In the genomic region with DNA sequence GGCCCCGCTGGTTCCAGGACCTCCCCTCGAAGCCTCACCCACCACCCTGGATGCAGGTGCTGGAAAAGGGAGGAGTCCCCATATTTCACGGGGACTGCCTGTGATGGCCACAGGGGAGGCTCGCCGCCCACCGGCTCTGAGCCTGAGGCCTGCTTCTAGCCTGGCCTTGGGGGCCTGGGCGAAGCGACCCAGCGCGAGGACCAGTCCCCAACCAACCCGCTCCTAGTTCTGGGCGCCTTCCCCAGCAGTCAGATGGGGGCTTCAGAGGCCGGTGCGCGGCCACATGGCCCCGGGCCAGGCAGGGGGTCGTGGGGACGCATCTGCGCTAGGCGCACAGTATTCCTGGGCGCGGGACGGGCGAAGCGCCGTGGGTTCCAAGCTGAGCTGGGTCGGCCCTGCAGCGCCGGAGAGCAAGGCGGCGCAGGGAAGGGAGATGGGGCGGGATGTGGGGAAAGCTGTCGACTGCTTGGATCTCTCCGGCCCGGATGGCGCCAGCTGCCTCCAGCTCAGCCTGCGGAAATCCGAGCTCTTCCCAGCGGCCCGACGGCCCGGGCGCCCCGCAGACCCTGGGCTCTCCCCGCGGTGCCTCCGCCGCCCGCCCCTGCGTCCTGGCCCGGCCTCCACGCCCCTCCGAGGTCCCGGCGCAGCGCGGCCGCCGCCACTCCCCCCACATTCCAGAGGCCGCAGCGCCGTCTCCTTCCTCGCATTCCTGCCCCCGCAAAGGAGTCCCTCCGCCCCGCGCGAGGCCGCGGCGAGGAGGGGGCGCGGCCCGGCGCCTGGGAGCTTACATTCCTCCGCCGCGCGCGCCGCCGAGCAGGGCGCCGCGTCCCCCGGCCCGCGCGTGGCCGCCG, we compare ENCODE assay signal across 8 cellular contexts. TPM values are rescaled to one million over a fixed set of nuclear protein-coding genes. Genes with fewer than 3 reads are reported as not detected.
A peak's percentile ranks its signal among the peaks of the same experiment; 100 is the strongest.
DNase-seq lines count a peak whose midpoint lies in the region; ATAC-seq and TF ChIP-seq lines count a peak whose summit lies in the region.

WTIP (plus strand) TSS at position 788 of the 851 bp plus-strand sequence. CDS start 217 bp downstream, outside the sequence.

- H3K4me3 Mint-ChIP-seq in activated naive CD8-positive, alpha-beta T cell treated with anti-CD3 and anti-CD28 coated beads, Interleukin-2, amount 50 U/mL, for 24 hours, result peak within 1 kb of the TSS; percentile 24
- H3K4me3 Mint-ChIP-seq in progenitor cell of endocrine pancreas (ENCODE audit: low read depth), result peak within 1 kb of the TSS; percentile 83

- no peaks in the 10 kb centered on the region for H3K4me1 ChIP-seq in cardiac muscle cell (ENCODE audit: low read depth)

- no peaks in the 10 kb centered on the region for H3K9me3 Mint-ChIP-seq in activated naive CD8-positive, alpha-beta T cell treated with anti-CD3 and anti-CD28 coated beads, Interleukin-2, amount 50 U/mL, for 24 hours
- H3K9me3 Mint-ChIP-seq in progenitor cell of endocrine pancreas (ENCODE audit: low read depth), result no peaks in the 10 kb centered on the region

- H3K4me1 Mint-ChIP-seq in activated naive CD8-positive, alpha-beta T cell treated with anti-CD3 and anti-CD28 coated beads, Interleukin-2, amount 50 U/mL, for 24 hours, result peaks cover 9% of the 10 kb centered on the region
- peaks cover 11% of the 10 kb centered on the region for H3K4me1 Mint-ChIP-seq in progenitor cell of endocrine pancreas (ENCODE audit: low read depth)

- no peaks in the 10 kb centered on the region for H3K9me3 ChIP-seq in cardiac muscle cell (ENCODE audit: low read depth)

- peak within 1 kb of the TSS; percentile 67 for H3K4me3 ChIP-seq in cardiac muscle cell

- H3K36me3 Mint-ChIP-seq in activated naive CD8-positive, alpha-beta T cell treated with anti-CD3 and anti-CD28 coated beads, Interleukin-2, amount 50 U/mL, for 24 hours (ENCODE audit: low read depth), result no peaks in the 10 kb centered on the region
- H3K36me3 Mint-ChIP-seq in progenitor cell of endocrine pancreas (ENCODE audit: insufficient read depth), result peaks cover 2% of the 10 kb centered on the region

- peaks cover 43% of the 10 kb centered on the region for H3K27me3 Mint-ChIP-seq in activated naive CD8-positive, alpha-beta T cell treated with anti-CD3 and anti-CD28 coated beads, Interleukin-2, amount 50 U/mL, for 24 hours
- peaks cover 5% of the 10 kb centered on the region for H3K27me3 Mint-ChIP-seq in progenitor cell of endocrine pancreas

- peak; percentile 26 for DNase-seq in HK-2 (ENCODE audit: unreplicated experiment)
- DNase-seq in activated naive CD8-positive, alpha-beta T cell treated with anti-CD3 and anti-CD28 coated beads, Interleukin-2, amount 50 U/mL, for 24 hours, result no peak
- DNase-seq in cardiac muscle cell (ENCODE audit: low read depth in 1 of 2, low spot score in 1 of 2), result peak; percentile 93 to 95
- DNase-seq in progenitor cell of endocrine pancreas (ENCODE audit: low spot score, unreplicated experiment), result peak; percentile 87
- DNase-seq in activated effector memory CD4-positive, alpha-beta T cell treated with Interleukin-2 at 50 U/mL for 16 hours, result no peak
- no peak for DNase-seq in activated CD4-positive, alpha-beta T cell treated with anti-CD3 and anti-CD28 coated beads for 4 hours
- DNase-seq in pons (ENCODE audit: low spot score), result no peak

- no peak within 1 kb of the TSS for H3K27ac Mint-ChIP-seq in activated naive CD8-positive, alpha-beta T cell treated with anti-CD3 and anti-CD28 coated beads, Interleukin-2, amount 50 U/mL, for 24 hours
- peak within 1 kb of the TSS; percentile 91 for H3K27ac Mint-ChIP-seq in progenitor cell of endocrine pancreas

- no peaks in the 10 kb centered on the region for H3K36me3 ChIP-seq in cardiac muscle cell

- ATAC-seq in activated naive CD8-positive, alpha-beta T cell treated with anti-CD3 and anti-CD28 coated beads, Interleukin-2, amount 50 U/mL, for 24 hours, result no peak
- ATAC-seq in HG03439 (IDR thresholded peaks at IDR 0.05; ENCODE audit: unreplicated experiment), result no peak

- H3K27ac ChIP-seq in cardiac muscle cell, result peak within 1 kb of the TSS; percentile 95

- TF ChIP-seq CTCF in cardiac muscle cell (IDR thresholded peaks at IDR 0.05; ENCODE audit: low read depth, low read length), result no peak
- TF ChIP-seq CTCF in progenitor cell of endocrine pancreas (IDR thresholded peaks at IDR 0.05; ENCODE audit: unreplicated experiment), result peak; percentile 2

- no peaks in the 10 kb centered on the region for H3K27me3 ChIP-seq in cardiac muscle cell

RNA-seq across cellular contexts. Expression of gene WTIP, which starts in this region (rescaled TPM):
- 29.2 and 29.4 TPM in 2 replicates for total RNA-seq in cardiac muscle cell
- polyA plus RNA-seq in cardiac muscle cell, result 12.8 and 13.6 TPM in 2 replicates
- total RNA-seq in progenitor cell of endocrine pancreas, result 23.1 and 24.4 TPM in 2 replicates

Comparison
In these comparisons a context has a peak if more than half of its experiments do, and no peak if none do; other contexts are left out.
1. DNase-seq: peak in HK-2 (single experiment), cardiac muscle cell (2 of 2) and progenitor cell of endocrine pancreas (single experiment); none in activated naive CD8-positive, alpha-beta T cell treated with anti-CD3 and anti-CD28 coated beads, Interleukin-2, amount 50 U/mL, for 24 hours (single experiment), activated effector memory CD4-positive, alpha-beta T cell treated with Interleukin-2 at 50 U/mL for 16 hours (single experiment), activated CD4-positive, alpha-beta T cell treated with anti-CD3 and anti-CD28 coated beads for 4 hours (0 of 2) and pons (single experiment).